Comparison of ENCODE assay signal across 10 cellular contexts in genomic region chr3:106239195-106239697, GRCh38.
"Had no signal": no experiment of that assay in that cellular context is flagged by ENCODE, and none has a peak within 500 bp of the region (broad histone marks: within the 10 kb centered on the region; RNA-seq: fewer than 3 reads in every experiment).

No MANE protein-coding gene starts in this region.

- DNase-seq: GM23248, GOT3, H7, HFFc6, KBM-7 had no signal

- H3K9me3 ChIP-seq: HAP-1 had no signal

- H3K4me2 ChIP-seq: KMS-11 had no signal

- FAIRE-seq: HTR-8/SVneo had no signal

- H3K27me3 Mint-ChIP-seq: IgD-negative memory B cell had no signal

- ATAC-seq: HCT116 had no signal

- H2AFZ ChIP-seq: GM23248 had no signal

- H3K36me3 ChIP-seq: HAP-1 had no signal

- H3K9me3 Mint-ChIP-seq: HFFc6 had no signal

- H3K27ac ChIP-seq: GM23248, KMS-11 had no signal

- H3K4me3 ChIP-seq: GM23248, HAP-1 had no signal

- H3K4me1 ChIP-seq: HAP-1 had no signal

- H3K4me3 Mint-ChIP-seq: HFFc6 had no signal

- H3K9ac ChIP-seq: GM23248, KMS-11 had no signal

- H3K27ac Mint-ChIP-seq: HFFc6, IgD-negative memory B cell had no signal
